In the genomic region with DNA sequence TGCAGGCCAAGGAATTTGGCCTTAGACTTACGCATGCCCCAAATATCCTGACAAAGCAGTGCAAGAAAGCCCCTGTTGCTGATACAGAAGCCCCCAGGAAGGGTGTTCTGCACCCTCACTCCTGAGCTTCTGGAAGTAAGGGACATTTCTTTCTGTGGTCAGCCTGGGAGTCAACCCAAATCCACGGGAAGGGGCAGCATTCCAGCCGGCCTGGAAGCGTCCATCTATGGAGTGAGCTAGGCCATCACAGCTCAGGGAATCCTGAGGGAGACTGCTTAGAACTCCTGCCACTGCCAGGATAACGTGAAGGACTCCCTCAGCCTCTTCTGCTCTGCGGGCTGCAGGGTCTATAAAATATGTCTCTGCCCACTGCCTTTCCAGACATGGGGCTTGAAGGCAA, we compare ENCODE assay signal across 11 cellular contexts.
"Had no signal": no experiment of that assay in that cellular context is flagged by ENCODE, and none has a peak within 500 bp of the region (broad histone marks: within the 10 kb centered on the region; RNA-seq: fewer than 3 reads in every experiment).

No MANE protein-coding gene starts in this region.

- H3K9me3 Mint-ChIP-seq: activated naive CD4-positive, alpha-beta T cell treated with anti-CD3 and anti-CD28 coated beads, Interleukin-2, amount 50 U/mL, for 72 hours had no signal

- DNase-seq: activated CD4-positive, alpha-beta T cell treated with anti-CD3 and anti-CD28 coated beads, Interleukin-2, amount 10 ng/mL, durations not matched to agents 7 days and 5 days; activated T-cell treated with anti-CD3 and anti-CD28 coated beads, Interleukin-2, amount 50 U/mL, for 1 hour; body of pancreas; central memory CD4-positive, alpha-beta T cell; kidney glomerular epithelial cell; lower lobe of right lung; midbrain; right cardiac atrium; stimulated activated naive CD8-positive, alpha-beta T cell treated with anti-CD3 and anti-CD28 coated beads, Interleukin-15, Interleukin-2, amounts not matched to agents 100 U/mL and 50 U/mL, for 24 hours; transverse colon had no signal

- ATAC-seq: activated naive CD4-positive, alpha-beta T cell treated with anti-CD3 and anti-CD28 coated beads, Interleukin-2, amount 50 U/mL, for 72 hours; body of pancreas; lower lobe of right lung; stimulated activated naive CD8-positive, alpha-beta T cell treated with anti-CD3 and anti-CD28 coated beads, Interleukin-15, Interleukin-2, amounts not matched to agents 100 U/mL and 50 U/mL, for 24 hours had no signal

- H3K4me3 Mint-ChIP-seq: activated CD4-positive, alpha-beta T cell treated with anti-CD3 and anti-CD28 coated beads, Interleukin-2, amount 10 ng/mL, durations not matched to agents 7 days and 5 days had no signal

- H3K27ac Mint-ChIP-seq: activated CD4-positive, alpha-beta T cell treated with anti-CD3 and anti-CD28 coated beads, Interleukin-2, amount 10 ng/mL, durations not matched to agents 7 days and 5 days; activated naive CD4-positive, alpha-beta T cell treated with anti-CD3 and anti-CD28 coated beads, Interleukin-2, amount 50 U/mL, for 72 hours had no signal
